In genomic region chr11:81432333-81432732, GRCh38 we compare ENCODE assay signal across 27 cellular contexts.
DNase-seq lines count a peak whose midpoint lies in the region; ATAC-seq, FAIRE-seq and TF ChIP-seq lines count a peak whose summit lies in the region.
"Had no signal": no experiment of that assay in that cellular context is flagged by ENCODE, and none has a peak within 500 bp of the region (broad histone marks: within the 10 kb centered on the region; RNA-seq: fewer than 3 reads in every experiment).

No MANE protein-coding gene starts in this region.

- ATAC-seq in WTC11 (no peak), GM19324 (IDR thresholded peaks at IDR 0.05; ENCODE audit: low FRiP score, unreplicated experiment) (no peak)
- ATAC-seq: GM12878 had no signal

- H3K4me3 Mint-ChIP-seq in WTC11: no peak overlapping the region
- H3K4me3 Mint-ChIP-seq: CD14-positive monocyte; CD4-positive, alpha-beta memory T cell; CD4-positive, CD25-positive, alpha-beta regulatory T cell; CD8-positive, alpha-beta memory T cell had no signal

- H3K4me3 ChIP-seq in bronchial epithelial cell (ENCODE audit: low read depth, low read length): no peak overlapping the region
- H3K4me3 ChIP-seq: BLaER1, GM12878 had no signal

- H3K27me3 ChIP-seq in bronchial epithelial cell (ENCODE audit: control insufficient read depth, insufficient read depth, low read length): no peaks in the 10 kb centered on the region
- H3K27me3 ChIP-seq: BE2C, BLaER1 had no signal

- no peaks in the 10 kb centered on the region for H3K36me3 ChIP-seq in bronchial epithelial cell (ENCODE audit: control insufficient read depth, insufficient read depth, low read length)
- H3K36me3 ChIP-seq: BE2C, BLaER1 had no signal

- 0 out of 2 replicates have a peak, but pooled peaks cover 6% of the 10 kb centered on the region for H3K4me1 Mint-ChIP-seq in WTC11
- H3K4me1 Mint-ChIP-seq: CD14-positive monocyte; CD4-positive, alpha-beta memory T cell; CD4-positive, CD25-positive, alpha-beta regulatory T cell; CD8-positive, alpha-beta memory T cell had no signal

- CTCF ChIA-PET in WTC11 (lab: Charles Lee): no interaction called here

- FAIRE-seq in bronchial epithelial cell (lab: Jason Lieb, UNC): no peak
- FAIRE-seq: A204.1, GM12878, GM12892, GM18507 had no signal

- no peaks in the 10 kb centered on the region for H3K9me3 Mint-ChIP-seq in WTC11

- H3K27me3 Mint-ChIP-seq in WTC11 (ENCODE audit: low read depth): no peaks in the 10 kb centered on the region
- H3K27me3 Mint-ChIP-seq: CD4-positive, CD25-positive, alpha-beta regulatory T cell; CD8-positive, alpha-beta memory T cell had no signal

- DNase-seq in WTC11 (ENCODE audit: low spot score) (no peak), bronchial epithelial cell (ENCODE audit: low read depth) (peak; percentile 65), epithelial cell of prostate (ENCODE audit: low read depth, low spot score) (no peak), ecto neural progenitor cell (ENCODE audit: low spot score) (no peak), germinal center (ENCODE audit: low spot score) (no peak)
- DNase-seq: 8988T; ACHN; BE2C; C1 segment of cervical spinal cord; CD4-positive, alpha-beta memory T cell; CD4-positive, CD25-positive, alpha-beta regulatory T cell; CD8-positive, alpha-beta memory T cell; COR-L47; DMS 273 treated with DMSO at 0.1 percent for 48 hours; DMS153; DMS53; DMS79; DND-41; EL; GDM1 had no signal

- no peak overlapping the region for H3K27ac Mint-ChIP-seq in WTC11
- H3K27ac Mint-ChIP-seq: CD14-positive monocyte; CD4-positive, alpha-beta memory T cell; CD4-positive, CD25-positive, alpha-beta regulatory T cell; CD8-positive, alpha-beta memory T cell had no signal

- H3K27ac ChIP-seq in epithelial cell of prostate: peak overlapping the region; percentile 14
- H3K27ac ChIP-seq: BLaER1 had no signal

- POLR2A ChIA-PET in WTC11 (lab: Charles Lee): no interaction called here

- TF ChIP-seq CTCF in WTC11 (IDR thresholded peaks at IDR 0.05) (no peak), bronchial epithelial cell (IDR thresholded peaks at IDR 0.05; ENCODE audit: insufficient read depth, low read length, severe bottlenecking) (no peak)

- no peaks in the 10 kb centered on the region for H3K36me3 Mint-ChIP-seq in WTC11
- H3K36me3 Mint-ChIP-seq: CD14-positive monocyte; CD4-positive, alpha-beta memory T cell; CD4-positive, CD25-positive, alpha-beta regulatory T cell; CD8-positive, alpha-beta memory T cell had no signal

TF ChIP-seq in WTC11, 78 proteins besides CTCF, POLR2A, EP300 and RAD21:
- TF ChIP-seq PRRX2 (CRISPR knock-in tag; IDR thresholded peaks at IDR 0.05): no peak
- TF ChIP-seq E2F5 (CRISPR knock-in tag; IDR thresholded peaks at IDR 0.05): no peak
- TF ChIP-seq HMGA2 (CRISPR knock-in tag; IDR thresholded peaks at IDR 0.05): peak; percentile 52; the same call in 1 of the 2 replicates
TF ChIP-seq in WTC11: peak in this region for 1.
